ENCODE assay signal across 8 cellular contexts in the genomic region with DNA sequence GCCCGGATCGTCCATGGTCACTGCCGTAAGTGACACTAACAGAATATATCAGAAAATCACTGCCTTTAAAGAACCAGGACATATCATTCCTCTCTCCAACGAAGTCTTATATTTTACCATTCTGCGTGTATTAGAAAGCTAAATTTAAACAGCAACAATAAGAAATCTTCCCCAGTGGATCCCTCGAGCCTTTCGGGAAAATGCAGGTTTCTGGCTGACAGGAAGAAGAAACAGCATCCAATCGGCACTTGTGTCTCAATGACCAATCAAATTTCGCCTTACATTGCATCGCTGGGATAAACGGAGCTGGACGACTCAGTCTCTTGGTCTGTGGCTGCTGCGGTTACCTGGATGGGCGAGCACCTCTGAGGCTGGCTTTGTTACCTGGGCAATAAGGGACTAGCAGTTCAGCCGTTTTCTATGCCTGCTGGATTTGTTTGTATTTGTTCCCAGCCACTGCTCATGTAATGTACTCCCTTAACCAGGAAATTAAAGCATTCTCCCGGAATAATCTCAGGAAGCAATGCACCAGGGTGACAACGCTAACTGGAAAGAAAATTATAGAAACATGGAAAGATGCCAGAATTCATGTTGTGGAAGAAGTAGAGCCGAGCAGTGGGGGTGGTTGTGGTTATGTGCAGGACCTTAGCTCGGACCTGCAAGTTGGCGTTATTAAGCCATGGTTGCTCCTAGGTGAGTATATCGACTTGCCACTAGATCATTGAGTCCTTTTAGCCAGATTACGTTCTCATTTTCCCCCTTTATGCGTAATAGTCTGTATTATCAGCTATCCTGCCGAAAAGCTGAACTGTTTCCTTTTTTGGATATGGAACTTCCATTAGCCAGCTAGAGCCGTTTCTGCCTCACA.
DNase-seq lines count a peak whose midpoint lies in the region; ATAC-seq lines count a peak whose summit lies in the region.

A gene with protein sequence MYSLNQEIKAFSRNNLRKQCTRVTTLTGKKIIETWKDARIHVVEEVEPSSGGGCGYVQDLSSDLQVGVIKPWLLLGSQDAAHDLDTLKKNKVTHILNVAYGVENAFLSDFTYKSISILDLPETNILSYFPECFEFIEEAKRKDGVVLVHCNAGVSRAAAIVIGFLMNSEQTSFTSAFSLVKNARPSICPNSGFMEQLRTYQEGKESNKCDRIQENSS (plus strand): TSS at position 281 of the 868 bp plus-strand sequence. CDS start 187 bp downstream, at position 468.

- DNase-seq in D341Med (ENCODE audit: low spot score) (peak; percentile 88), HUDEP-2 (lab: John Stamatoyannopoulos, UW; ENCODE audit: unreplicated experiment in 76 of 76) (peak in 75 of 76 experiments; percentile 26 to 94 (median 82)), NOMO-1 treated with dmso at 0.1 percent for 144 hours (lab: John Stamatoyannopoulos, UW; ENCODE audit: unreplicated experiment) (peak; percentile 38), epidermal melanocyte (ENCODE audit: insufficient read length, low spot score) (peak; percentile 97), middle frontal gyrus (ENCODE audit: extremely low spot score, low spot score) (peak; percentile 94)
- peak; percentile 78 for DNase-seq in activated CD8-positive, alpha-beta memory T cell treated with anti-CD3 and anti-CD28 coated beads, Interleukin-2, amount 50 U/mL, for 4 hours
- peak; percentile 58 to 63 for DNase-seq in stimulated activated CD8-positive, alpha-beta memory T cell treated with anti-CD3 and anti-CD28 coated beads, Interleukin-2, amount 100 ng/mL, for 1 hour (ENCODE audit: low read depth in 2 of 2)

- ATAC-seq in GM21390 (IDR thresholded peaks at IDR 0.05; ENCODE audit: unreplicated experiment): peak; percentile 92

Comparison
In these comparisons a context has a peak if more than half of its experiments do, and no peak if none do; other contexts are left out.
1. Peak in every context shown above with its lines: DNase-seq and ATAC-seq.
2. DNase-seq: peak in every context shown above with its lines; median percentile 97 in epidermal melanocyte; 94 in middle frontal gyrus; 88 in D341Med; 82 in HUDEP-2; 78 in activated CD8-positive, alpha-beta memory T cell treated with anti-CD3 and anti-CD28 coated beads, Interleukin-2, amount 50 U/mL, for 4 hours; 60 in stimulated activated CD8-positive, alpha-beta memory T cell treated with anti-CD3 and anti-CD28 coated beads, Interleukin-2, amount 100 ng/mL, for 1 hour; 38 in NOMO-1 treated with dmso at 0.1 percent for 144 hours.